ENCODE assay signal across 27 cellular contexts in the genomic region with DNA sequence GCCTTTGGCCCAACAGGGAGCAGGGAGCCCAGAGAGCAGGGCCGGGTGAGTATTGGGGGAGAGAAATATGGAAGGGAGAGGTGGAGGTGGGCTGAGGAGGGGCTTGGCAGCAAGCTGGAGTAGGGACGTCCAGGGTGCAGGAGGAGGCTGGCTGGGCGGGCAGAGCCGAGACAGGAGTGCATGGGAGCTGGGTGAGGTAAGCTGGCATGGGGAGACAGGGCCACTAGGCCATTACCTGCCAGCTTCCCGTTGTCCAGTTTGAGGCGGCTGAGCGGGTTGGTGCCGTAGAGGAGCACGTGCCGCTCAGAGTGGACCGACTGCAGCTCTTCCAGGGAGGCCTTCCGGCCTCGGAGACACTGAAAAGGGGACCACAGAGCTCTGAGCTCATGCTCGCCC. TPM values are rescaled to one million over a fixed set of nuclear protein-coding genes. Genes with fewer than 3 reads are reported as not detected.
DNase-seq lines count a peak whose midpoint lies in the region; ATAC-seq, FAIRE-seq and TF ChIP-seq lines count a peak whose summit lies in the region.
"Had no signal": no experiment of that assay in that cellular context is flagged by ENCODE, and none has a peak within 500 bp of the region (broad histone marks: within the 10 kb centered on the region; RNA-seq: fewer than 3 reads in every experiment).

No MANE protein-coding gene starts in this region.

- no TSS peak for BruUV-seq in K562 (replicated peaks; lab: Mats Ljungman, UMichigan)

- no peaks in the 10 kb centered on the region for H3K27me3 Mint-ChIP-seq in activated CD4-positive, alpha-beta T cell treated with anti-CD3 and anti-CD28 coated beads, Interleukin-2, amount 10 ng/mL, durations not matched to agents 7 days and 5 days
- no peaks in the 10 kb centered on the region for H3K27me3 Mint-ChIP-seq in activated CD4-positive, alpha-beta T cell treated with anti-CD3 and anti-CD28 coated beads, Interleukin-2, amount 10 ng/mL, durations not matched to agents 24 days and 14 days
- H3K27me3 Mint-ChIP-seq: B cell; CD8-positive, alpha-beta memory T cell had no signal

- in situ Hi-C loops in K562 (cut with MboI) (no loop called here), transverse colon (cut with MboI; ENCODE audit: low pct_ligation_motif_present in 1 of 4, low pct_unique_long_range_greater_than_20kb in 1 of 4, low sequenced_read_pairs in 3 of 4) (no loop called here)

- H4K20me1 ChIP-seq in K562 (replicated peaks; ENCODE audit: control insufficient read depth, insufficient read depth, low read length), result 0 out of 2 replicates have a peak, but pooled peaks cover 6% of the 10 kb centered on the region

- no peak for TF ChIP-seq RAD21 in K562 (CRISPR knock-in tag; conservative IDR thresholded peaks at IDR 0.05 in 1 of 2, IDR thresholded peaks at IDR 0.05 in 1 of 2)

- CTCF ChIA-PET in activated CD4-positive, alpha-beta T cell treated with anti-CD3 and anti-CD28 coated beads, Interleukin-2, amount 10 ng/mL, durations not matched to agents 7 days and 5 days (lab: Charles Lee), result interaction anchor here (1.5 to 3.8 kb wide), 7 partner anchors 10 to 100 kb away, joined by 3 to 21 read pairs (median 9); no protein-coding TSS in a partner anchor
- CTCF ChIA-PET in K562 (lab: Yijun Ruan, JAX; ENCODE audit: low intra/inter-chr PET ratio), result no interaction called here

- H3K27me3 ChIP-seq in K562 (ENCODE audit: control insufficient read depth in 2 of 2, insufficient read depth in 2 of 2, low read length in 2 of 2) (no peaks in the 10 kb centered on the region), spleen (replicated peaks in 1 of 7) (no peaks in the 10 kb centered on the region), transverse colon (no peaks in the 10 kb centered on the region)

- POLR2A ChIA-PET in activated CD4-positive, alpha-beta T cell treated with anti-CD3 and anti-CD28 coated beads, Interleukin-2, amount 10 ng/mL, durations not matched to agents 7 days and 5 days (lab: Charles Lee), result interaction anchor here (0.6 kb wide), 1 partner anchor 20 kb away, joined by 3 read pairs; no protein-coding TSS in a partner anchor
- POLR2A ChIA-PET in K562 (lab: Yijun Ruan, JAX), result interaction anchor here (0.8 to 2.0 kb wide), 3 partner anchors 9 to 84 kb away, joined by 3 to 6 read pairs (median 5); no protein-coding TSS in a partner anchor

- H3K4me3 Mint-ChIP-seq in activated CD4-positive, alpha-beta T cell treated with anti-CD3 and anti-CD28 coated beads, Interleukin-2, amount 10 ng/mL, durations not matched to agents 7 days and 5 days, result no peak overlapping the region
- H3K4me3 Mint-ChIP-seq in activated CD4-positive, alpha-beta T cell treated with anti-CD3 and anti-CD28 coated beads, Interleukin-2, amount 10 ng/mL, durations not matched to agents 24 days and 14 days, result no peak overlapping the region
- H3K4me3 Mint-ChIP-seq: B cell; CD8-positive, alpha-beta memory T cell had no signal

- no peak overlapping the region for H2AFZ ChIP-seq in K562 (ENCODE audit: low read depth, low read length)

- no peak for TF ChIP-seq EP300 in K562 (IDR thresholded peaks at IDR 0.05; ENCODE audit: low read length)
- no peak for TF ChIP-seq EP300 in transverse colon (IDR thresholded peaks at IDR 0.05; ENCODE audit: low read depth)

- no peak overlapping the region for H3K27ac ChIP-seq in K562 (ENCODE audit: extremely low read depth, low read depth, low read length)
- peak overlapping the region in 1 of 8 donors; percentile 36 for H3K27ac ChIP-seq in spleen
- no peak overlapping the region for H3K27ac ChIP-seq in transverse colon
- H3K27ac ChIP-seq: 22Rv1, C4-2B, KMS-11 had no signal

- H3K36me3 ChIP-seq in K562 (ENCODE audit: control insufficient read depth, insufficient read depth, low read length), result peaks cover 99% of the 10 kb centered on the region; the same call in 2 of the 3 replicates
- peaks cover 28 to 100% (median 100%) of the 10 kb centered on the region in 6 donors for H3K36me3 ChIP-seq in spleen
- peaks cover 0 to 43% (median 18%) of the 10 kb centered on the region in 4 donors for H3K36me3 ChIP-seq in transverse colon

- H3K27ac Mint-ChIP-seq in activated CD4-positive, alpha-beta T cell treated with anti-CD3 and anti-CD28 coated beads, Interleukin-2, amount 10 ng/mL, durations not matched to agents 7 days and 5 days, result peak overlapping the region; percentile 57
- no peak overlapping the region for H3K27ac Mint-ChIP-seq in activated CD4-positive, alpha-beta T cell treated with anti-CD3 and anti-CD28 coated beads, Interleukin-2, amount 10 ng/mL, durations not matched to agents 24 days and 14 days
- H3K27ac Mint-ChIP-seq: B cell had no signal

- TF ChIP-seq CTCF in K562 (IDR thresholded peaks at IDR 0.05 in 2 of 3, conservative IDR thresholded peaks at IDR 0.05 in 1 of 3; ENCODE audit: insufficient read depth in 2 of 3, low read depth in 1 of 3, low read length in 3 of 3) (no peak), spleen (IDR thresholded peaks at IDR 0.05 in 8 of 11, conservative IDR thresholded peaks at IDR 0.05 in 3 of 11) (no peak), transverse colon (IDR thresholded peaks at IDR 0.05) (no peak)

- intact Hi-C loops in activated CD4-positive, alpha-beta T cell treated with anti-CD3 and anti-CD28 coated beads, Interleukin-2, amount 10 ng/mL, durations not matched to agents 24 days and 14 days (cut with micrococcal nuclease), result no loop called here
- intact Hi-C loops in Right ventricle myocardium superior (cut with DNase I) (no loop called here), cardiac septum (cut with DNase I) (no loop called here), K562 (cut with micrococcal nuclease) (no loop called here), spleen (cut with DNase I; ENCODE audit: low total_unique reads) (no loop called here), transverse colon (cut with DNase I; ENCODE audit: low total_unique reads) (no loop called here)

- FAIRE-seq in K562 (lab: Jason Lieb, UNC), result no peak
- FAIRE-seq: GM12878, RCC 7860 had no signal

- peaks cover 65% of the 10 kb centered on the region for H3K36me3 Mint-ChIP-seq in activated CD4-positive, alpha-beta T cell treated with anti-CD3 and anti-CD28 coated beads, Interleukin-2, amount 10 ng/mL, durations not matched to agents 7 days and 5 days (ENCODE audit: low read depth)
- H3K36me3 Mint-ChIP-seq in activated CD4-positive, alpha-beta T cell treated with anti-CD3 and anti-CD28 coated beads, Interleukin-2, amount 10 ng/mL, durations not matched to agents 24 days and 14 days (ENCODE audit: low read depth), result peaks cover 84% of the 10 kb centered on the region

- no peaks in the 10 kb centered on the region for H3K9me1 ChIP-seq in K562 (ENCODE audit: control insufficient read depth, insufficient read depth, low read length)

- H3K9me3 Mint-ChIP-seq in activated CD4-positive, alpha-beta T cell treated with anti-CD3 and anti-CD28 coated beads, Interleukin-2, amount 10 ng/mL, durations not matched to agents 7 days and 5 days, result no peaks in the 10 kb centered on the region
- no peaks in the 10 kb centered on the region for H3K9me3 Mint-ChIP-seq in activated CD4-positive, alpha-beta T cell treated with anti-CD3 and anti-CD28 coated beads, Interleukin-2, amount 10 ng/mL, durations not matched to agents 24 days and 14 days
- H3K9me3 Mint-ChIP-seq: CD8-positive, alpha-beta memory T cell had no signal

- no peaks in the 10 kb centered on the region; the same call in 2 of the 3 replicates for H3K79me2 ChIP-seq in K562 (ENCODE audit: control insufficient read depth, insufficient read depth, low read length)

- ATAC-seq in Right ventricle myocardium superior (ENCODE audit: poor library complexity), result no peak
- no peak for ATAC-seq in K562
- no peak for ATAC-seq in GM19035 (IDR thresholded peaks at IDR 0.05; ENCODE audit: unreplicated experiment)
- ATAC-seq: GM12878 had no signal

- H3K4me1 ChIP-seq in K562 (replicated peaks in 1 of 2; ENCODE audit: control insufficient read depth in 2 of 2, insufficient read depth in 2 of 2, low read length in 2 of 2) (peaks cover 0 to 10% of the 10 kb centered on the region in 2 experiments; a peak in 1 of 5 replicates), spleen (peaks cover 0 to 7% (median 0%) of the 10 kb centered on the region in 6 donors), transverse colon (no peaks in the 10 kb centered on the region)

- H3K4me3 ChIP-seq in K562 (no peak overlapping the region), spleen (no peak overlapping the region), transverse colon (no peak overlapping the region)
- H3K4me3 ChIP-seq: GM12878 had no signal

- H3K9me3 ChIP-seq in K562 (replicated peaks; ENCODE audit: control insufficient read depth, insufficient read depth, low read depth, low read length) (no peaks in the 10 kb centered on the region), spleen (no peaks in the 10 kb centered on the region), transverse colon (no peaks in the 10 kb centered on the region)

- H3K4me1 Mint-ChIP-seq in activated CD4-positive, alpha-beta T cell treated with anti-CD3 and anti-CD28 coated beads, Interleukin-2, amount 10 ng/mL, durations not matched to agents 7 days and 5 days, result no peaks in the 10 kb centered on the region
- peaks cover 5% of the 10 kb centered on the region for H3K4me1 Mint-ChIP-seq in activated CD4-positive, alpha-beta T cell treated with anti-CD3 and anti-CD28 coated beads, Interleukin-2, amount 10 ng/mL, durations not matched to agents 24 days and 14 days
- H3K4me1 Mint-ChIP-seq: B cell had no signal

- H3K4me2 ChIP-seq in K562 (ENCODE audit: insufficient read depth, low read length), result no peak overlapping the region
- H3K4me2 ChIP-seq: KMS-11 had no signal

- DNase-seq in activated CD4-positive, alpha-beta T cell treated with anti-CD3 and anti-CD28 coated beads, Interleukin-2, amount 10 ng/mL, durations not matched to agents 7 days and 5 days, result no peak
- no peak for DNase-seq in activated CD4-positive, alpha-beta T cell treated with anti-CD3 and anti-CD28 coated beads, Interleukin-2, amount 10 ng/mL, durations not matched to agents 24 days and 14 days
- DNase-seq in Right ventricle myocardium superior, result peak; percentile 32
- no peak for DNase-seq in cardiac septum (ENCODE audit: low spot score)
- no peak for DNase-seq in K562 (ENCODE audit: extremely low read depth in 1 of 4, low spot score in 3 of 4)
- peak; percentile 49 for DNase-seq in spleen
- DNase-seq in transverse colon, result no peak
- DNase-seq: CD8-positive, alpha-beta memory T cell; DMS 273 treated with DMSO at 0.1 percent for 48 hours; DMS79; EL; GDM1; GOT3; HCEC 1CT; IMR-90; MM.1S; NCI-H2029; NCI-H446; NCI-H524 treated with DMSO at 0.1 percent for 48 hours; NCI-H774 had no signal

- 96% methylated on average over 11 of the region's 14 CpGs for WGBS in K562 (ENCODE audit: insufficient coverage, low coverage, missing lambda C conversion rate)
- 88 to 94% (median 89%) methylated on average over 7 to 14 of the region's 14 CpGs for WGBS in spleen, 5 donors
- 93 to 100% methylated on average over 1 to 14 of the region's 14 CpGs for whole genome bisulfite sequencing in transverse colon (ENCODE audit: low coverage in 1 of 2), 2 donors

- H3K9ac ChIP-seq in K562 (ENCODE audit: insufficient read depth in 1 of 2, low read depth in 2 of 2, low read length in 2 of 2), result no peak overlapping the region
- H3K9ac ChIP-seq: KMS-11 had no signal

- TF ChIP-seq POLR2A in K562 (conservative IDR thresholded peaks at IDR 0.05), result no peak
- TF ChIP-seq POLR2A in spleen (IDR thresholded peaks at IDR 0.05), result no peak
- TF ChIP-seq POLR2A in transverse colon (IDR thresholded peaks at IDR 0.05), result no peak

RNA-seq across cellular contexts. Expression of a gene that starts 18.3 kb away (rescaled TPM):
- total RNA-seq in activated CD4-positive, alpha-beta T cell treated with anti-CD3 and anti-CD28 coated beads, Interleukin-2, amount 10 ng/mL, durations not matched to agents 7 days and 5 days, result 1 to 10 TPM; 7.9 to 9.1 TPM
- total RNA-seq in activated CD4-positive, alpha-beta T cell treated with anti-CD3 and anti-CD28 coated beads, Interleukin-2, amount 10 ng/mL, durations not matched to agents 24 days and 14 days, result 10.7 and 12.3 TPM in 2 replicates
- total RNA-seq in Right ventricle myocardium superior, result 26.8 TPM
- total RNA-seq in cardiac septum, result 20.7 TPM
- 18.5 and 36.8 TPM in 2 replicates for total RNA-seq in K562 (2011; cell fraction: chromatin; rRNA removed; ENCODE audit: low replicate concordance)
- 31.2 and 31.5 TPM in 2 replicates for total RNA-seq in K562 (2011; cell fraction: nucleolus; rRNA removed)
- total RNA-seq in K562 (2011; cell fraction: nucleoplasm; rRNA removed), result 45.5 and 69.2 TPM in 2 replicates
- 16.3 and 25.4 TPM in 2 replicates for total RNA-seq in K562 (2014; rRNA removed)
- total RNA-seq in K562 (2014; rRNA removed; fragmentation: Illumina TruSeq; extraction: Trizol), result 13.1 and 18.3 TPM in 2 replicates
- 16.1 and 16.2 TPM in 2 replicates for total RNA-seq in K562 (2015; rRNA removed; fragmentation: Illumina TruSeq; extraction: Trizol)
- 37.5 and 41.9 TPM in 2 replicates for total RNA-seq in K562 (2021)
- polyA plus RNA-seq in K562 (2011; rRNA removed), result 10.7 and 15.7 TPM in 2 replicates
- polyA plus RNA-seq in K562 (2011; cell fraction: cytosol; rRNA removed), result 16.7 and 26.0 TPM in 2 replicates
- 25.7 and 35.1 TPM in 2 replicates for polyA plus RNA-seq in K562 (2011; cell fraction: nucleus; rRNA removed)
- 22.2 and 44.4 TPM in 2 replicates for polyA plus RNA-seq in K562 (2012)
- 28.6 and 30.4 TPM in 2 replicates for polyA plus RNA-seq in K562 (2014; fragmentation: Illumina TruSeq; extraction: Trizol)
- 10 to 100 TPM; 23.5 to 26.9 TPM for polyA plus RNA-seq in K562 (2014; fragmentation: Nextera tagmentation; extraction: Ambion mirVana)
- 18.7 and 23.6 TPM in 2 replicates for polyA plus RNA-seq in K562 (2014; rRNA removed)
- 7.6 and 8.9 TPM in 2 replicates for polyA minus RNA-seq in K562 (2011; rRNA and poly(A)+ RNA removed)
- polyA minus RNA-seq in K562 (2011; cell fraction: cytosol; rRNA and poly(A)+ RNA removed), result 14.8 and 17.6 TPM in 2 replicates
- polyA minus RNA-seq in K562 (2011; cell fraction: nucleus; rRNA and poly(A)+ RNA removed), result 6.9 and 11.6 TPM in 2 replicates
- total RNA-seq in spleen, result 10 to 100 TPM; 20.2 to 66.4 (median 42.3) TPM
- 10 to 100 TPM in 1 of 3 donors, 1 to 10 TPM in 2; 8.4 to 24.1 (median 9.5) TPM for polyA plus RNA-seq in spleen
- 10 to 100 TPM; 19.9 to 76.7 (median 23.1) TPM for total RNA-seq in transverse colon

RNA-seq across cellular contexts. Expression of a gene that starts 28.4 kb away (rescaled TPM):
- 100 to 1,000 TPM; 218 to 232 TPM for total RNA-seq in activated CD4-positive, alpha-beta T cell treated with anti-CD3 and anti-CD28 coated beads, Interleukin-2, amount 10 ng/mL, durations not matched to agents 7 days and 5 days
- total RNA-seq in activated CD4-positive, alpha-beta T cell treated with anti-CD3 and anti-CD28 coated beads, Interleukin-2, amount 10 ng/mL, durations not matched to agents 24 days and 14 days, result 405 and 419 TPM in 2 replicates
- 35.9 TPM for total RNA-seq in Right ventricle myocardium superior
- 62.7 TPM for total RNA-seq in cardiac septum
- 123 and 300 TPM in 2 replicates for total RNA-seq in K562 (2011; cell fraction: chromatin; rRNA removed; ENCODE audit: low replicate concordance)
- 143 and 147 TPM in 2 replicates for total RNA-seq in K562 (2011; cell fraction: nucleolus; rRNA removed)
- 123 and 161 TPM in 2 replicates for total RNA-seq in K562 (2011; cell fraction: nucleoplasm; rRNA removed)
- total RNA-seq in K562 (2014; rRNA removed), result 38.4 and 57.4 TPM in 2 replicates
- total RNA-seq in K562 (2014; rRNA removed; fragmentation: Illumina TruSeq; extraction: Trizol), result 22.2 and 30.2 TPM in 2 replicates
- total RNA-seq in K562 (2015; rRNA removed; fragmentation: Illumina TruSeq; extraction: Trizol), result 26.7 and 28.2 TPM in 2 replicates
- total RNA-seq in K562 (2021), result 119 and 129 TPM in 2 replicates
- polyA plus RNA-seq in K562 (2011; rRNA removed), result 31.1 and 33.7 TPM in 2 replicates
- polyA plus RNA-seq in K562 (2011; cell fraction: cytosol; rRNA removed), result 20.6 and 43.9 TPM in 2 replicates
- polyA plus RNA-seq in K562 (2011; cell fraction: nucleus; rRNA removed), result 215 and 430 TPM in 2 replicates
- 67.8 and 112 TPM in 2 replicates for polyA plus RNA-seq in K562 (2012)
- 71.9 and 82.7 TPM in 2 replicates for polyA plus RNA-seq in K562 (2014; fragmentation: Illumina TruSeq; extraction: Trizol)
- 1 to 10 TPM; 2.5 to 3.8 TPM for polyA plus RNA-seq in K562 (2014; fragmentation: Nextera tagmentation; extraction: Ambion mirVana)
- polyA plus RNA-seq in K562 (2014; rRNA removed), result 78.0 and 82.7 TPM in 2 replicates
- polyA minus RNA-seq in K562 (2011; rRNA and poly(A)+ RNA removed), result 8.5 and 12.0 TPM in 2 replicates
- polyA minus RNA-seq in K562 (2011; cell fraction: cytosol; rRNA and poly(A)+ RNA removed), result 28.2 and 32.6 TPM in 2 replicates
- 41.2 and 50.1 TPM in 2 replicates for polyA minus RNA-seq in K562 (2011; cell fraction: nucleus; rRNA and poly(A)+ RNA removed)
- 100 to 1,000 TPM in 5 of 7 donors, 10 to 100 TPM in 2; 74.9 to 158 (median 132) TPM for total RNA-seq in spleen
- 10 to 100 TPM; 39.6 to 76.7 (median 52.2) TPM for polyA plus RNA-seq in spleen
- total RNA-seq in transverse colon, result 100 to 1,000 TPM in 1 of 4 donors, 10 to 100 TPM in 3; 19.4 to 133 (median 28.3) TPM

RNA-seq across cellular contexts. Expression of a gene that starts 32.7 kb away (rescaled TPM):
- under 1 TPM in 1 of 2 experiments, not detected in 1; 0.15 TPM for total RNA-seq in activated CD4-positive, alpha-beta T cell treated with anti-CD3 and anti-CD28 coated beads, Interleukin-2, amount 10 ng/mL, durations not matched to agents 7 days and 5 days
- total RNA-seq in activated CD4-positive, alpha-beta T cell treated with anti-CD3 and anti-CD28 coated beads, Interleukin-2, amount 10 ng/mL, durations not matched to agents 24 days and 14 days, result 3.6 and 4.5 TPM in 2 replicates
- total RNA-seq in Right ventricle myocardium superior, result 30.6 TPM
- 26.3 TPM for total RNA-seq in cardiac septum
- total RNA-seq in K562 (2011; cell fraction: chromatin; rRNA removed; ENCODE audit: low replicate concordance), result 1.5 and 4.3 TPM in 2 replicates
- 2.2 and 2.3 TPM in 2 replicates for total RNA-seq in K562 (2011; cell fraction: nucleolus; rRNA removed)
- total RNA-seq in K562 (2011; cell fraction: nucleoplasm; rRNA removed), result 1.7 and 2.3 TPM in 2 replicates
- total RNA-seq in K562 (2014; rRNA removed), result 0.45 and 0.78 TPM in 2 replicates
- total RNA-seq in K562 (2014; rRNA removed; fragmentation: Illumina TruSeq; extraction: Trizol), result 0.15 and 0.16 TPM in 2 replicates
- 0.15 and 0.33 TPM in 2 replicates for total RNA-seq in K562 (2015; rRNA removed; fragmentation: Illumina TruSeq; extraction: Trizol)
- total RNA-seq in K562 (2021), result 0.78 and 1.3 TPM in 2 replicates
- polyA plus RNA-seq in K562 (2011; rRNA removed), result 0.38 and 0.61 TPM in 2 replicates
- polyA plus RNA-seq in K562 (2011; cell fraction: cytosol; rRNA removed), result 0.49 and 0.50 TPM in 2 replicates
- polyA plus RNA-seq in K562 (2011; cell fraction: nucleus; rRNA removed), result 2.9 and 5.0 TPM in 2 replicates
- 0.76 and 2.1 TPM in 2 replicates for polyA plus RNA-seq in K562 (2012)
- 0.37 and 0.43 TPM in 2 replicates for polyA plus RNA-seq in K562 (2014; fragmentation: Illumina TruSeq; extraction: Trizol)
- polyA plus RNA-seq in K562 (2014; fragmentation: Nextera tagmentation; extraction: Ambion mirVana), result under 1 TPM in 1 of 2 experiments, not detected in 1; 0.03 TPM
- 0.44 and 1.1 TPM in 2 replicates for polyA plus RNA-seq in K562 (2014; rRNA removed)
- polyA minus RNA-seq in K562 (2011; rRNA and poly(A)+ RNA removed), result 0.60 and 0.78 TPM in 2 replicates
- not detected in 2 replicates for polyA minus RNA-seq in K562 (2011; cell fraction: cytosol; rRNA and poly(A)+ RNA removed)
- polyA minus RNA-seq in K562 (2011; cell fraction: nucleus; rRNA and poly(A)+ RNA removed), result 1.3 and 3.3 TPM in 2 replicates
- 10 to 100 TPM; 50.6 to 84.3 (median 57.8) TPM for total RNA-seq in spleen
- 100 to 1,000 TPM in 1 of 3 donors, 10 to 100 TPM in 2; 21.4 to 116 (median 64.3) TPM for polyA plus RNA-seq in spleen
- 10 to 100 TPM in 2 of 4 donors, 1 to 10 TPM in 2; 8.1 to 51.7 (median 24.6) TPM for total RNA-seq in transverse colon

Comparison
In these comparisons a context has a peak if more than half of its experiments do, and no peak if none do; other contexts are left out.
1. DNase-seq: peak in Right ventricle myocardium superior (single experiment) and spleen (single experiment); none in activated CD4-positive, alpha-beta T cell treated with anti-CD3 and anti-CD28 coated beads, Interleukin-2, amount 10 ng/mL, durations not matched to agents 7 days and 5 days (single experiment), activated CD4-positive, alpha-beta T cell treated with anti-CD3 and anti-CD28 coated beads, Interleukin-2, amount 10 ng/mL, durations not matched to agents 24 days and 14 days (single experiment), cardiac septum (single experiment), K562 (0 of 4) and transverse colon (single experiment).